In the genomic region with DNA sequence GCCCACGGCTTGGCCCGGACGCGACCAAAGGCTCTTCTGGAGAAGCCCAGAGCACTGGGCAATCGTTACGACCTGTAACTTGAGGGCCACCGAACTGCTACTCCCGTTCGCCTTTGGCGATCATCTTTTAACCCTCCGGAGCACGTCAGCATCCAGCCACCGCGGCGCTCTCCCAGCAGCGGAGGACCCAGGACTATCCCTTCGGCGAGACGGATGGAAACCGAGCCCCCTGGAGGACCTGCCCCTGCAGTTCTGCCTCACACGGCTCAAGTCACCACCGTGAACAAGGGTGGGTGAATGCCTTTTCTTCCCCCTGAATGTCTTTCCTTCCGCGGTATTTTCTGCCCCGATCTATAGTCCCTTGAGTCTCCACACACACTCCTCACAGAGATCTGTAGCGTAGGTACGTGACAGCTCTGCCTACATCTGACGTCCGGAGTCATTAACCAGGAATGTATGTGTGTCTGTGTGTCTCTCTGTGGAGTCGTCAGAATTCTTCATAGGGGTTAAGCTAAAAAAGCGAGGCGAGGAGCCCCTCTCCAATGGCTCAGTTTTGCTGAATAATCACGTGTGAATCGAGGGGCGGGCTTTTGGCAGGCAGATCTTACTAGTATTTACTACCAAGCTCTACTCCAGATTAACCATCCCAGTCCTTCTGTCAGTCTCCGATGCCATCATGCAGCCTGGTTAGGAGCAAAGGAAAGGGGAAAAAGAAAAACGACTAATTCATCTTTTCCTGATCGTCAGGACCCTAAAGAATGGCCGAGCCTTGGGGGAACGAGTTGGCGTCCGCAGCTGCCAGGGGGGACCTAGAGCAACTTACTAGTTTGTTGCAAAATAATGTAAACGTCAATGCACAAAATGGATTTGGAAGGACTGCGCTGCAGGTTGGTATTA, we compare ENCODE assay signal across 8 cellular contexts. TPM values are rescaled to one million over a fixed set of nuclear protein-coding genes. Genes with fewer than 3 reads are reported as not detected.
A peak's percentile ranks its signal among the peaks of the same experiment; 100 is the strongest.
DNase-seq lines count a peak whose midpoint lies in the region; ATAC-seq and TF ChIP-seq lines count a peak whose summit lies in the region.

A gene (plus strand): TSS at position 635 of the 897 bp plus-strand sequence. CDS start 124 bp downstream, at position 759.

- peaks cover 5% of the 10 kb centered on the region for H3K4me1 ChIP-seq in effector memory CD4-positive, alpha-beta T cell (ENCODE audit: control insufficient read depth, insufficient read depth, low read length, poor library complexity, severe bottlenecking)

- no peaks in the 10 kb centered on the region for H3K36me3 ChIP-seq in effector memory CD4-positive, alpha-beta T cell (ENCODE audit: control insufficient read depth, insufficient read depth, low read length)

- peak; percentile 25 for ATAC-seq in GM19455 (IDR thresholded peaks at IDR 0.05; ENCODE audit: unreplicated experiment)

- peak within 1 kb of the TSS; percentile 66 for H3K4me3 ChIP-seq in HL-60 (replicated peaks; ENCODE audit: insufficient read depth, low read length)
- H3K4me3 ChIP-seq in effector memory CD4-positive, alpha-beta T cell (ENCODE audit: insufficient read depth, low read depth, low read length, poor library complexity, severe bottlenecking): peak within 1 kb of the TSS; percentile 97

- no peak for TF ChIP-seq CTCF in HL-60 (IDR thresholded peaks at IDR 0.05; ENCODE audit: insufficient read depth, low read length)

- no peaks in the 10 kb centered on the region for H3K27me3 ChIP-seq in HL-60 (ENCODE audit: insufficient read depth, poor library complexity, severe bottlenecking)
- H3K27me3 ChIP-seq in effector memory CD4-positive, alpha-beta T cell (replicated peaks; ENCODE audit: control insufficient read depth, insufficient read depth, low read length, poor library complexity, severe bottlenecking): no peaks in the 10 kb centered on the region

- DNase-seq in COLO668 (lab: John Stamatoyannopoulos, UW; ENCODE audit: unreplicated experiment): peak; percentile 88
- peak in 1 of 2 experiments; percentile 75 for DNase-seq in HL-60 (ENCODE audit: low read depth in 1 of 2, low spot score in 1 of 2)
- DNase-seq in NCI-H69 (lab: John Stamatoyannopoulos, UW): peak; percentile 91
- DNase-seq in activated CD4-positive, alpha-beta T cell treated with anti-CD3 and anti-CD28 coated beads, Interleukin-2, amount 50 U/mL, for 48 hours: peak; percentile 36 to 54
- DNase-seq in effector memory CD4-positive, alpha-beta T cell: peak in 2 of 3 donors; percentile 56 to 60
- DNase-seq in lung microvascular endothelial cell (ENCODE audit: low read depth in 2 of 2): peak; percentile 76 to 82
- DNase-seq in stimulated activated naive CD4-positive, alpha-beta T cell treated with Interleukin-2 at 50 U/mL for 16 hours (lab: John Stamatoyannopoulos, UW): peak; percentile 41

- peak within 1 kb of the TSS; percentile 96 for H3K27ac ChIP-seq in HL-60 (replicated peaks)
- peak within 1 kb of the TSS; percentile 92 for H3K27ac ChIP-seq in effector memory CD4-positive, alpha-beta T cell (ENCODE audit: insufficient read depth, low read length, poor library complexity, severe bottlenecking)

- no peaks in the 10 kb centered on the region for H3K9me3 ChIP-seq in effector memory CD4-positive, alpha-beta T cell (ENCODE audit: control insufficient read depth, low read length)

RNA-seq across cellular contexts. Expression of the gene that starts here (rescaled TPM):
- 12.2 and 17.1 TPM in 2 replicates for total RNA-seq in lung microvascular endothelial cell
